2 cellular contexts compared by ENCODE assay signal in genomic region chr1:26022404-26022779, GRCh38.
TF ChIP-seq lines count a peak whose summit lies in the region.

No MANE protein-coding gene starts in this region.

TF ChIP-seq in HepG2, 621 proteins besides CTCF, POLR2A, EP300 and RAD21 (continues in another document):
- 0 out of 2 replicates have a peak, but pooled peaks have one; percentile 53 for TF ChIP-seq ZNF83 (CRISPR knock-in tag; IDR thresholded peaks at IDR 0.05; ENCODE audit: borderline replicate concordance)
- no peak for TF ChIP-seq GFI1 (CRISPR knock-in tag; IDR thresholded peaks at IDR 0.05; ENCODE audit: borderline replicate concordance)
- no peak for TF ChIP-seq ZNF772 (CRISPR knock-in tag; IDR thresholded peaks at IDR 0.05)
- peak; percentile 99 for TF ChIP-seq ZMYM3 (CRISPR knock-in tag; IDR thresholded peaks at IDR 0.05)
- TF ChIP-seq, protein P1, sequence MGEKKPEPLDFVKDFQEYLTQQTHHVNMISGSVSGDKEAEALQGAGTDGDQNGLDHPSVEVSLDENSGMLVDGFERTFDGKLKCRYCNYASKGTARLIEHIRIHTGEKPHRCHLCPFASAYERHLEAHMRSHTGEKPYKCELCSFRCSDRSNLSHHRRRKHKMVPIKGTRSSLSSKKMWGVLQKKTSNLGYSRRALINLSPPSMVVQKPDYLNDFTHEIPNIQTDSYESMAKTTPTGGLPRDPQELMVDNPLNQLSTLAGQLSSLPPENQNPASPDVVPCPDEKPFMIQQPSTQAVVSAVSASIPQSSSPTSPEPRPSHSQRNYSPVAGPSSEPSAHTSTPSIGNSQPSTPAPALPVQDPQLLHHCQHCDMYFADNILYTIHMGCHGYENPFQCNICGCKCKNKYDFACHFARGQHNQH (CRISPR knock-in tag; IDR thresholded peaks at IDR 0.05) = no peak
- TF ChIP-seq, protein P2, sequence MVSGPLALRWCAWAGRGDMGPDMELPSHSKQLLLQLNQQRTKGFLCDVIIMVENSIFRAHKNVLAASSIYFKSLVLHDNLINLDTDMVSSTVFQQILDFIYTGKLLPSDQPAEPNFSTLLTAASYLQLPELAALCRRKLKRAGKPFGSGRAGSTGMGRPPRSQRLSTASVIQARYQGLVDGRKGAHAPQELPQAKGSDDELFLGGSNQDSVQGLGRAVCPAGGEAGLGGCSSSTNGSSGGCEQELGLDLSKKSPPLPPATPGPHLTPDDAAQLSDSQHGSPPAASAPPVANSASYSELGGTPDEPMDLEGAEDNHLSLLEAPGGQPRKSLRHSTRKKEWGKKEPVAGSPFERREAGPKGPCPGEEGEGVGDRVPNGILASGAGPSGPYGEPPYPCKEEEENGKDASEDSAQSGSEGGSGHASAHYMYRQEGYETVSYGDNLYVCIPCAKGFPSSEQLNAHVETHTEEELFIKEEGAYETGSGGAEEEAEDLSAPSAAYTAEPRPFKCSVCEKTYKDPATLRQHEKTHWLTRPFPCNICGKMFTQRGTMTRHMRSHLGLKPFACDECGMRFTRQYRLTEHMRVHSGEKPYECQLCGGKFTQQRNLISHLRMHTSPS (CRISPR knock-in tag; IDR thresholded peaks at IDR 0.05; ENCODE audit: low read depth) = peak; percentile 5; the same call in 1 of the 2 replicates
- TF ChIP-seq, protein P3, sequence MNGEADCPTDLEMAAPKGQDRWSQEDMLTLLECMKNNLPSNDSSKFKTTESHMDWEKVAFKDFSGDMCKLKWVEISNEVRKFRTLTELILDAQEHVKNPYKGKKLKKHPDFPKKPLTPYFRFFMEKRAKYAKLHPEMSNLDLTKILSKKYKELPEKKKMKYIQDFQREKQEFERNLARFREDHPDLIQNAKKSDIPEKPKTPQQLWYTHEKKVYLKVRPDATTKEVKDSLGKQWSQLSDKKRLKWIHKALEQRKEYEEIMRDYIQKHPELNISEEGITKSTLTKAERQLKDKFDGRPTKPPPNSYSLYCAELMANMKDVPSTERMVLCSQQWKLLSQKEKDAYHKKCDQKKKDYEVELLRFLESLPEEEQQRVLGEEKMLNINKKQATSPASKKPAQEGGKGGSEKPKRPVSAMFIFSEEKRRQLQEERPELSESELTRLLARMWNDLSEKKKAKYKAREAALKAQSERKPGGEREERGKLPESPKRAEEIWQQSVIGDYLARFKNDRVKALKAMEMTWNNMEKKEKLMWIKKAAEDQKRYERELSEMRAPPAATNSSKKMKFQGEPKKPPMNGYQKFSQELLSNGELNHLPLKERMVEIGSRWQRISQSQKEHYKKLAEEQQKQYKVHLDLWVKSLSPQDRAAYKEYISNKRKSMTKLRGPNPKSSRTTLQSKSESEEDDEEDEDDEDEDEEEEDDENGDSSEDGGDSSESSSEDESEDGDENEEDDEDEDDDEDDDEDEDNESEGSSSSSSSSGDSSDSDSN (CRISPR knock-in tag; IDR thresholded peaks at IDR 0.05) = 0 out of 2 replicates have a peak, but pooled peaks have one; percentile 3
- TF ChIP-seq MXD1 (CRISPR knock-in tag; IDR thresholded peaks at IDR 0.05) = 0 out of 2 replicates have a peak, but pooled peaks have one; percentile 47
- TF ChIP-seq ZFP37 (CRISPR knock-in tag; IDR thresholded peaks at IDR 0.05; ENCODE audit: borderline replicate concordance) = no peak
- TF ChIP-seq ZMYM2 (CRISPR knock-in tag; IDR thresholded peaks at IDR 0.05) = peak; percentile 61; the same call in 1 of the 2 replicates
- TF ChIP-seq PTBP1 (IDR thresholded peaks at IDR 0.05; ENCODE audit: low read depth, low read length, poor library complexity, severe bottlenecking) = peak; percentile 55
- TF ChIP-seq THAP11 (CRISPR knock-in tag; IDR thresholded peaks at IDR 0.05) = 0 out of 2 replicates have a peak, but pooled peaks have one; percentile 5
- TF ChIP-seq FOSL2 (CRISPR knock-in tag; IDR thresholded peaks at IDR 0.05) = peak; percentile 70
- no peak for TF ChIP-seq ZNF280B (CRISPR knock-in tag; IDR thresholded peaks at IDR 0.05; ENCODE audit: borderline replicate concordance)
- TF ChIP-seq, protein P4, sequence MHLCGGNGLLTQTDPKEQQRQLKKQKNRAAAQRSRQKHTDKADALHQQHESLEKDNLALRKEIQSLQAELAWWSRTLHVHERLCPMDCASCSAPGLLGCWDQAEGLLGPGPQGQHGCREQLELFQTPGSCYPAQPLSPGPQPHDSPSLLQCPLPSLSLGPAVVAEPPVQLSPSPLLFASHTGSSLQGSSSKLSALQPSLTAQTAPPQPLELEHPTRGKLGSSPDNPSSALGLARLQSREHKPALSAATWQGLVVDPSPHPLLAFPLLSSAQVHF (CRISPR knock-in tag; IDR thresholded peaks at IDR 0.05) = no peak

TF ChIP-seq in H1, 55 proteins besides CTCF, POLR2A, EP300 and RAD21:
- TF ChIP-seq GTF2F1 (IDR thresholded peaks at IDR 0.05; ENCODE audit: borderline replicate concordance, low read depth, low read length) (no peak), TAF1 (IDR thresholded peaks at IDR 0.05; ENCODE audit: low read depth, low read length) (no peak), RNF2 (IDR thresholded peaks at IDR 0.05; ENCODE audit: borderline replicate concordance, low read depth, low read length, missing control alignments, poor library complexity, severe bottlenecking) (no peak), ZNF274 (IDR thresholded peaks at IDR 0.05; ENCODE audit: borderline replicate concordance, extremely low read depth, low read length) (no peak), MAX (IDR thresholded peaks at IDR 0.05) (no peak), EZH2 (IDR thresholded peaks at IDR 0.05; ENCODE audit: low read depth, low read length, severe bottlenecking) (no peak), CTBP2 (IDR thresholded peaks at IDR 0.05; ENCODE audit: borderline replicate concordance, insufficient read depth, insufficient read length, low read length) (no peak), FOSL1 (IDR thresholded peaks at IDR 0.05; ENCODE audit: insufficient read depth, low read depth, low read length) (no peak), ATF3 (IDR thresholded peaks at IDR 0.05; ENCODE audit: insufficient read depth, low read depth, low read length) (no peak), BRCA1 (IDR thresholded peaks at IDR 0.05; ENCODE audit: low read depth, low read length) (no peak), TCF12 (IDR thresholded peaks at IDR 0.05; ENCODE audit: low read depth, low read length) (no peak), KDM4A (IDR thresholded peaks at IDR 0.05; ENCODE audit: low read depth, low read length, severe bottlenecking) (no peak), RFX5 (IDR thresholded peaks at IDR 0.05; ENCODE audit: borderline replicate concordance, low read depth, low read length) (no peak), CHD2 (IDR thresholded peaks at IDR 0.05; ENCODE audit: low read length) (no peak), ASH2L (IDR thresholded peaks at IDR 0.05; ENCODE audit: low read length) (no peak), POU5F1 (IDR thresholded peaks at IDR 0.05; ENCODE audit: low read depth, low read length) (no peak), EGR1 (IDR thresholded peaks at IDR 0.05; ENCODE audit: borderline replicate concordance, low read depth, low read length) (no peak), CBX5 (IDR thresholded peaks at IDR 0.05; ENCODE audit: low read depth, low read length) (no peak)
- TF ChIP-seq, protein P5, sequence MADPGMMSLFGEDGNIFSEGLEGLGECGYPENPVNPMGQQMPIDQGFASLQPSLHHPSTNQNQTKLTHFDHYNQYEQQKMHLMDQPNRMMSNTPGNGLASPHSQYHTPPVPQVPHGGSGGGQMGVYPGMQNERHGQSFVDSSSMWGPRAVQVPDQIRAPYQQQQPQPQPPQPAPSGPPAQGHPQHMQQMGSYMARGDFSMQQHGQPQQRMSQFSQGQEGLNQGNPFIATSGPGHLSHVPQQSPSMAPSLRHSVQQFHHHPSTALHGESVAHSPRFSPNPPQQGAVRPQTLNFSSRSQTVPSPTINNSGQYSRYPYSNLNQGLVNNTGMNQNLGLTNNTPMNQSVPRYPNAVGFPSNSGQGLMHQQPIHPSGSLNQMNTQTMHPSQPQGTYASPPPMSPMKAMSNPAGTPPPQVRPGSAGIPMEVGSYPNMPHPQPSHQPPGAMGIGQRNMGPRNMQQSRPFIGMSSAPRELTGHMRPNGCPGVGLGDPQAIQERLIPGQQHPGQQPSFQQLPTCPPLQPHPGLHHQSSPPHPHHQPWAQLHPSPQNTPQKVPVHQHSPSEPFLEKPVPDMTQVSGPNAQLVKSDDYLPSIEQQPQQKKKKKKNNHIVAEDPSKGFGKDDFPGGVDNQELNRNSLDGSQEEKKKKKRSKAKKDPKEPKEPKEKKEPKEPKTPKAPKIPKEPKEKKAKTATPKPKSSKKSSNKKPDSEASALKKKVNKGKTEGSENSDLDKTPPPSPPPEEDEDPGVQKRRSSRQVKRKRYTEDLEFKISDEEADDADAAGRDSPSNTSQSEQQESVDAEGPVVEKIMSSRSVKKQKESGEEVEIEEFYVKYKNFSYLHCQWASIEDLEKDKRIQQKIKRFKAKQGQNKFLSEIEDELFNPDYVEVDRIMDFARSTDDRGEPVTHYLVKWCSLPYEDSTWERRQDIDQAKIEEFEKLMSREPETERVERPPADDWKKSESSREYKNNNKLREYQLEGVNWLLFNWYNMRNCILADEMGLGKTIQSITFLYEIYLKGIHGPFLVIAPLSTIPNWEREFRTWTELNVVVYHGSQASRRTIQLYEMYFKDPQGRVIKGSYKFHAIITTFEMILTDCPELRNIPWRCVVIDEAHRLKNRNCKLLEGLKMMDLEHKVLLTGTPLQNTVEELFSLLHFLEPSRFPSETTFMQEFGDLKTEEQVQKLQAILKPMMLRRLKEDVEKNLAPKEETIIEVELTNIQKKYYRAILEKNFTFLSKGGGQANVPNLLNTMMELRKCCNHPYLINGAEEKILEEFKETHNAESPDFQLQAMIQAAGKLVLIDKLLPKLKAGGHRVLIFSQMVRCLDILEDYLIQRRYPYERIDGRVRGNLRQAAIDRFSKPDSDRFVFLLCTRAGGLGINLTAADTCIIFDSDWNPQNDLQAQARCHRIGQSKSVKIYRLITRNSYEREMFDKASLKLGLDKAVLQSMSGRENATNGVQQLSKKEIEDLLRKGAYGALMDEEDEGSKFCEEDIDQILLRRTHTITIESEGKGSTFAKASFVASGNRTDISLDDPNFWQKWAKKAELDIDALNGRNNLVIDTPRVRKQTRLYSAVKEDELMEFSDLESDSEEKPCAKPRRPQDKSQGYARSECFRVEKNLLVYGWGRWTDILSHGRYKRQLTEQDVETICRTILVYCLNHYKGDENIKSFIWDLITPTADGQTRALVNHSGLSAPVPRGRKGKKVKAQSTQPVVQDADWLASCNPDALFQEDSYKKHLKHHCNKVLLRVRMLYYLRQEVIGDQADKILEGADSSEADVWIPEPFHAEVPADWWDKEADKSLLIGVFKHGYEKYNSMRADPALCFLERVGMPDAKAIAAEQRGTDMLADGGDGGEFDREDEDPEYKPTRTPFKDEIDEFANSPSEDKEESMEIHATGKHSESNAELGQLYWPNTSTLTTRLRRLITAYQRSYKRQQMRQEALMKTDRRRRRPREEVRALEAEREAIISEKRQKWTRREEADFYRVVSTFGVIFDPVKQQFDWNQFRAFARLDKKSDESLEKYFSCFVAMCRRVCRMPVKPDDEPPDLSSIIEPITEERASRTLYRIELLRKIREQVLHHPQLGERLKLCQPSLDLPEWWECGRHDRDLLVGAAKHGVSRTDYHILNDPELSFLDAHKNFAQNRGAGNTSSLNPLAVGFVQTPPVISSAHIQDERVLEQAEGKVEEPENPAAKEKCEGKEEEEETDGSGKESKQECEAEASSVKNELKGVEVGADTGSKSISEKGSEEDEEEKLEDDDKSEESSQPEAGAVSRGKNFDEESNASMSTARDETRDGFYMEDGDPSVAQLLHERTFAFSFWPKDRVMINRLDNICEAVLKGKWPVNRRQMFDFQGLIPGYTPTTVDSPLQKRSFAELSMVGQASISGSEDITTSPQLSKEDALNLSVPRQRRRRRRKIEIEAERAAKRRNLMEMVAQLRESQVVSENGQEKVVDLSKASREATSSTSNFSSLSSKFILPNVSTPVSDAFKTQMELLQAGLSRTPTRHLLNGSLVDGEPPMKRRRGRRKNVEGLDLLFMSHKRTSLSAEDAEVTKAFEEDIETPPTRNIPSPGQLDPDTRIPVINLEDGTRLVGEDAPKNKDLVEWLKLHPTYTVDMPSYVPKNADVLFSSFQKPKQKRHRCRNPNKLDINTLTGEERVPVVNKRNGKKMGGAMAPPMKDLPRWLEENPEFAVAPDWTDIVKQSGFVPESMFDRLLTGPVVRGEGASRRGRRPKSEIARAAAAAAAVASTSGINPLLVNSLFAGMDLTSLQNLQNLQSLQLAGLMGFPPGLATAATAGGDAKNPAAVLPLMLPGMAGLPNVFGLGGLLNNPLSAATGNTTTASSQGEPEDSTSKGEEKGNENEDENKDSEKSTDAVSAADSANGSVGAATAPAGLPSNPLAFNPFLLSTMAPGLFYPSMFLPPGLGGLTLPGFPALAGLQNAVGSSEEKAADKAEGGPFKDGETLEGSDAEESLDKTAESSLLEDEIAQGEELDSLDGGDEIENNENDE (IDR thresholded peaks at IDR 0.05; ENCODE audit: insufficient replicate concordance, low read length) = no peak
